1 cellular context compared by ENCODE assay signal in the genomic region with DNA sequence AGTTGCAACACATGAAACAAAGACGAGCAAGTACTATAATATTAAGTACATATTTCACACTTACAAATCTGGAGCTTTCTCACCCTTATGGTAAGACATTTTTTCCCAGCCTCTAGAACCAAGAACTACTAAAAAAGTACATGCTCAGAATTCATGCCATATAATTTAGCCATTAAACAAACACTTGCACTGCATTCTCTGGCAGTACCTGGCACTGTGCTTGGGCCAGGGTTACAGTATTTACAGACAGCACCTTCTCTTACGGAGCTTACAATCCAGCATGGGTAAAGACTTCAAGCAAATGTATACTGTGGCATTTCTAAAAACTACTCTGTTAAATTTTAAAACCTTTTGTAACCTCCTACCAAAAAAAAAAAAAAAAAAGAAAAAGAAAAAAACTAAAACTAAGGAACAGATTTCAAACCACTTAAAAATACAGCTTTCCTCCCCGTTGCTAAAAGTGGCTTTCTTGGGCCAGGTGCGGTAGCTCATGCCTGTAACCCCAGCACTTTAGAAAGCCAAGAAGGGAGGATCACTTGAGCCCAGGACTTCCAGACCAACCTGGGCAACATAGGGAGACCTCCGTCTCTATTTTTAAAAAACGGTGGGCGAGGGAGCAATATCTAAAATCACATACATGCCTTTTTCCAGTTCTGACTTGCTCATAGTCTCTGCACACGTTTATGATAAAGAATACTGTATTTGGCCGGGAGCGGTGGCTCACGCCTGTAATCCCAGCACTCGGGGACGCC.
TF ChIP-seq lines count a peak whose summit lies in the region.

No MANE protein-coding gene starts in this region.

TF ChIP-seq in endothelial cell of umbilical vein, 7 proteins besides CTCF, POLR2A, EP300 and RAD21 (continued from another document):
- TF ChIP-seq, protein P1, sequence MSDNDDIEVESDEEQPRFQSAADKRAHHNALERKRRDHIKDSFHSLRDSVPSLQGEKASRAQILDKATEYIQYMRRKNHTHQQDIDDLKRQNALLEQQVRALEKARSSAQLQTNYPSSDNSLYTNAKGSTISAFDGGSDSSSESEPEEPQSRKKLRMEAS (IDR thresholded peaks at IDR 0.05; ENCODE audit: insufficient read depth, insufficient read length): no peak
- no peak for TF ChIP-seq GATA2 (IDR thresholded peaks at IDR 0.05; ENCODE audit: insufficient read depth, insufficient read length, low read depth, low read length)
- TF ChIP-seq FOS (IDR thresholded peaks at IDR 0.05; ENCODE audit: borderline replicate concordance, insufficient read depth, low read length): no peak
- no peak for TF ChIP-seq POLR2AphosphoS5 (IDR thresholded peaks at IDR 0.05; ENCODE audit: insufficient read depth, low read depth, low read length)
- no peak for TF ChIP-seq JUN (IDR thresholded peaks at IDR 0.05; ENCODE audit: borderline replicate concordance, insufficient read depth, insufficient read length, low read depth)
